ENCODE assay signal across 9 cellular contexts in the genomic region with DNA sequence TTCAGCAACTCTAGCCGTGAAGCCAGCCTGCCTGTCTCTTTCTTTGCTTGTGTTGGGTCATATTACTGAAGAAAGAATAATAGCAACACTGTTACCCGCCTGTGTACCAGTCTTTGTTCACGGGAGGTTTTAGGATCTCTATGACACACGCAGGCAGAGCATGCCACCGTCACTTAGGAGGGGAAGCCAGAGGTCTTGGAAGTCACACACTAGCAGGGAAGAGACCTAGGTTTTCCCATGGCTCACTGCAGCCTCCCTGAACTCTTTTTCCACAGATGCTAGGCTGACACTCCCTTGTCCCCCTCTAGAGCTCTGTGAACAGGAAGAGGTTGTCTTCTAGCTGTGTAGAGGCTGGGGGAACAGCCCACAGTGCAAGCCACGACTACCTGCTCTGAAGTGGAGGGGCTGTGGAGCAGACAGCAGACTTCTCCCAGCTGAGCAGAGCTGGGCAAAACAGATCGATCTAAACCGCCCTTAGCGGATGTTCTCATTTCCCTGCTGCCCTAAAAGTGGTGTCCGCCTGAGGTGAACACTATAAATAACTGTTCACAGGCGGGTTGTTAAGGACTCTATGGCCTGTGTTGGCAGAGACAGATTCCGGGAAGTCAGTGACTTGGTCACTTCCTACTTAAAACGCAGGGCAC.
DNase-seq lines count a peak whose midpoint lies in the region; ATAC-seq, FAIRE-seq and TF ChIP-seq lines count a peak whose summit lies in the region.
"Had no signal": no experiment of that assay in that cellular context is flagged by ENCODE, and none has a peak within 500 bp of the region (broad histone marks: within the 10 kb centered on the region; RNA-seq: fewer than 3 reads in every experiment).

No MANE protein-coding gene starts in this region.

- no peak overlapping the region for H3K23ac ChIP-seq in IMR-90 (ENCODE audit: low read depth, low read length)

- no peak overlapping the region for H2BK5ac ChIP-seq in IMR-90 (ENCODE audit: low read depth, low read length, poor library complexity, severe bottlenecking)

- H3K27me3 ChIP-seq in IMR-90 (ENCODE audit: control insufficient read depth, insufficient read depth, low read length) = peaks cover 11% of the 10 kb centered on the region; the same call in 1 of the 2 replicates
- H3K27me3 ChIP-seq in left ventricle myocardium inferior (ENCODE audit: low read depth) = no peaks in the 10 kb centered on the region
- H3K27me3 ChIP-seq in smooth muscle cell (ENCODE audit: low read depth) = no peaks in the 10 kb centered on the region

- H3K79me1 ChIP-seq in IMR-90 (ENCODE audit: low read depth in 1 of 2, low read length in 2 of 2) = no peaks in the 10 kb centered on the region

- H3K4me1 ChIP-seq in IMR-90 (ENCODE audit: control insufficient read depth, insufficient read depth, low read length) (no peaks in the 10 kb centered on the region), left ventricle myocardium inferior (peaks cover 39% of the 10 kb centered on the region), smooth muscle cell (ENCODE audit: low read depth) (peaks cover 4% of the 10 kb centered on the region)

- no peak overlapping the region for H3K4me3 ChIP-seq in IMR-90 (ENCODE audit: insufficient read depth, low read depth, low read length)
- peak overlapping the region; percentile 32 for H3K4me3 ChIP-seq in left ventricle myocardium inferior
- H3K4me3 ChIP-seq in smooth muscle cell = no peak overlapping the region

- TF ChIP-seq RAD21 in IMR-90 (IDR thresholded peaks at IDR 0.05; ENCODE audit: low read length) = no peak

- intact Hi-C loops in IMR-90 (cut with micrococcal nuclease) = no loop called here
- intact Hi-C loops in left ventricle myocardium inferior (cut with micrococcal nuclease) = no loop called here

- in situ Hi-C loops in IMR-90 (cut with MboI; ENCODE audit: low sequenced_read_pairs) = no loop called here

- POLR2A ChIA-PET in IMR-90 (lab: Charles Lee; ENCODE audit: unreplicated experiment) = no interaction called here

- no peak overlapping the region for H2BK120ac ChIP-seq in IMR-90 (ENCODE audit: low read depth, low read length)

- H2AFZ ChIP-seq in IMR-90 (replicated peaks; ENCODE audit: low read length, poor library complexity) (peak overlapping the region; percentile 27), smooth muscle cell (ENCODE audit: low read depth) (peak overlapping the region; percentile 62)

- TF ChIP-seq CTCF in IMR-90 (conservative IDR thresholded peaks at IDR 0.05; ENCODE audit: low read depth, low read length) = no peak
- no peak for TF ChIP-seq CTCF in left ventricle myocardium inferior (IDR thresholded peaks at IDR 0.05; ENCODE audit: borderline replicate concordance)
- TF ChIP-seq CTCF in smooth muscle cell (IDR thresholded peaks at IDR 0.05; ENCODE audit: borderline replicate concordance, insufficient read depth, poor library complexity, severe bottlenecking) = no peak
- no peak for TF ChIP-seq CTCF in D721Med (IDR thresholded peaks at IDR 0.05; ENCODE audit: insufficient read depth, missing control alignments)

- H4K5ac ChIP-seq in IMR-90 (ENCODE audit: low read depth, low read length) = no peak overlapping the region; the same call in 1 of the 2 replicates

- no peaks in the 10 kb centered on the region for H3K9me1 ChIP-seq in IMR-90 (ENCODE audit: insufficient read depth, low read length)

- no peak for FAIRE-seq in D721Med (lab: Jason Lieb, UNC)
- FAIRE-seq: islet of Langerhans had no signal

- no peaks in the 10 kb centered on the region for H3K79me2 ChIP-seq in smooth muscle cell (ENCODE audit: low read depth)

- H4K20me1 ChIP-seq in IMR-90 (ENCODE audit: insufficient read depth, low read length) (no peaks in the 10 kb centered on the region), smooth muscle cell (ENCODE audit: low read depth) (no peaks in the 10 kb centered on the region)

- CTCF ChIA-PET in IMR-90 (lab: Yijun Ruan, JAX) = interaction anchor here (0.6 kb wide), 1 partner anchor 196 kb away, joined by 3 read pairs; no protein-coding TSS in a partner anchor

- no peak overlapping the region; the same call in 1 of the 2 replicates for H3K18ac ChIP-seq in IMR-90 (ENCODE audit: low read depth, low read length)

- dilution Hi-C loops in IMR-90 (cut with HindIII; ENCODE audit: low sequenced_read_pairs, unreplicated experiment) = no loop called here

- no peak overlapping the region for H2AK5ac ChIP-seq in IMR-90 (ENCODE audit: low read depth, low read length)

- no peak for DNase-seq in IMR-90
- DNase-seq in SKM-1 treated with dmso at 0.1 percent for 144 hours (lab: John Stamatoyannopoulos, UW; ENCODE audit: unreplicated experiment) = peak; percentile 86
- no peak for DNase-seq in left ventricle myocardium inferior
- no peak for DNase-seq in smooth muscle cell (lab: John Stamatoyannopoulos, UW; ENCODE audit: unreplicated experiment)
- no peak for DNase-seq in NCI-H1694 treated with DMSO at 0.1 percent for 48 hours (lab: John Stamatoyannopoulos, UW)
- DNase-seq in D721Med (ENCODE audit: insufficient read length, low spot score) = no peak
- no peak for DNase-seq in cortex of kidney (lab: John Stamatoyannopoulos, UW)

- H3K36me3 ChIP-seq in IMR-90 (ENCODE audit: control insufficient read depth, insufficient read depth, low read length) (no peaks in the 10 kb centered on the region), left ventricle myocardium inferior (no peaks in the 10 kb centered on the region), smooth muscle cell (ENCODE audit: low read depth) (no peaks in the 10 kb centered on the region)

- ATAC-seq in IMR-90 (ENCODE audit: low read depth) (no peak), GM18520 (IDR thresholded peaks at IDR 0.05; ENCODE audit: unreplicated experiment) (no peak)

- BruUV-seq in IMR-90 (replicated peaks; lab: Mats Ljungman, UMichigan) = no TSS peak

- TF ChIP-seq POLR2A in IMR-90 (IDR thresholded peaks at IDR 0.05; ENCODE audit: low read depth, low read length) = no peak

- no peak overlapping the region for H3K27ac ChIP-seq in IMR-90 (ENCODE audit: insufficient read depth, low read length)
- peak overlapping the region; percentile 81 for H3K27ac ChIP-seq in left ventricle myocardium inferior (replicated peaks)
- H3K27ac ChIP-seq in smooth muscle cell (ENCODE audit: low read depth) = no peak overlapping the region

- H2BK20ac ChIP-seq in IMR-90 (ENCODE audit: low read depth, low read length) = no peak overlapping the region

- no peak overlapping the region for H4K91ac ChIP-seq in IMR-90 (ENCODE audit: insufficient read depth, low read depth, low read length)

- no peak overlapping the region for H4K8ac ChIP-seq in IMR-90 (ENCODE audit: low read depth in 2 of 2, low read length in 2 of 2)

- peaks cover 5% of the 10 kb centered on the region for H3F3A ChIP-seq in smooth muscle cell (ENCODE audit: low read depth)

- no peak overlapping the region for H3K14ac ChIP-seq in IMR-90 (replicated peaks; ENCODE audit: low read depth, low read length)

- no peak overlapping the region for H2AK9ac ChIP-seq in IMR-90 (replicated peaks; ENCODE audit: low read depth, low read length, poor library complexity)

- H3K9me3 ChIP-seq in IMR-90 (ENCODE audit: control insufficient read depth, insufficient read depth, low read length) = no peaks in the 10 kb centered on the region
- no peaks in the 10 kb centered on the region for H3K9me3 ChIP-seq in left ventricle myocardium inferior (replicated peaks)
- no peaks in the 10 kb centered on the region for H3K9me3 ChIP-seq in smooth muscle cell (replicated peaks; ENCODE audit: low read depth)

- H3K56ac ChIP-seq in IMR-90 (ENCODE audit: extremely low read depth, insufficient read depth, low read length) = no peak overlapping the region

- no peak overlapping the region for H3K9ac ChIP-seq in IMR-90 (ENCODE audit: low read depth, low read length)
- H3K9ac ChIP-seq in smooth muscle cell (ENCODE audit: low read depth) = no peak overlapping the region

- 91% methylated on average over 8 of the region's 13 CpGs; no CpG with 5 or more reads in 1 of the 2 experiments for WGBS in IMR-90 (ENCODE audit: extremely low coverage in 2 of 2, insufficient read length in 1 of 2), 2 experiments
- 81% methylated on average over 13 of the region's 13 CpGs for WGBS in smooth muscle cell (ENCODE audit: low lambda C conversion rate)

- no peak overlapping the region for H3K4me2 ChIP-seq in IMR-90 (ENCODE audit: low read depth, low read length)
- no peak overlapping the region for H3K4me2 ChIP-seq in smooth muscle cell

- no peak overlapping the region for H2BK15ac ChIP-seq in IMR-90 (ENCODE audit: low read depth, low read length)

- H3K4ac ChIP-seq in IMR-90 (ENCODE audit: low read depth, low read length) = no peak overlapping the region

TF ChIP-seq in IMR-90, 13 proteins besides CTCF, POLR2A, EP300 and RAD21:
- no peak for TF ChIP-seq BHLHE40 (IDR thresholded peaks at IDR 0.05; ENCODE audit: low read depth, low read length)
